In the genomic region with DNA sequence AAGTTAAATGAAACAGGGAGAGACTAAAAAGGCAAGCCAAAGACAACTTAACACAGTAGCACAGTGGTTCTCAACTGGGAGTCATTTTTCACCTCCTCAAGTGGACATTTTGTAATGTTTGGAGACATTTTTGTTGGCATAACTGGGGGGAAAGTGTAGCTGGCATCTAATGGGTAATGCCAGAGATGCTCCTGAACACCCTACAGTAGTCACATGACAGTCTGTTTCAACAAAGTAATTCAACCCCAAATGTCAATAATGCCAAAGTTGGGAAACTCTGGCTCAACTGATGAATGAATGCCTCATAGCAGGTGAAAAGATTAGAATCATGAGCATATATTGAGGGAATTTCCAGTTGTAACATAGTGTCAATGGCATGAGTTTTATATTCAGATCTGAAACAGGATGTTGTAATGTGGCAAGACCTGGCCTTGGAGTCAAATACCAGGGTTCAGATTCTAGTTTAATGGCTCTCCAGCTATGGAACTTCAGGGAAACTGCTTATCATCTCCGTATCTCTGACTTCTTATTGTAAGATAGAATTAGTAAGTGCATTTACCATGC, we compare ENCODE assay signal across 15 cellular contexts. TPM values are rescaled to one million over a fixed set of nuclear protein-coding genes. Genes with fewer than 3 reads are reported as not detected.
DNase-seq lines count a peak whose midpoint lies in the region; ATAC-seq and TF ChIP-seq lines count a peak whose summit lies in the region.
"Had no signal": no experiment of that assay in that cellular context is flagged by ENCODE, and none has a peak within 500 bp of the region (broad histone marks: within the 10 kb centered on the region; RNA-seq: fewer than 3 reads in every experiment).

No MANE protein-coding gene starts in this region.

- no peak for DNase-seq in activated naive CD8-positive, alpha-beta T cell treated with anti-CD3 and anti-CD28 coated beads, Interleukin-2, amount 50 U/mL, for 24 hours
- DNase-seq in activated naive CD8-positive, alpha-beta T cell treated with anti-CD3 and anti-CD28 coated beads for 36 hours, result no peak
- peak; percentile 31 for DNase-seq in Daoy (ENCODE audit: low read depth)
- DNase-seq in NCI-H226, result peak; percentile 72
- no peak for DNase-seq in upper lobe of left lung
- no peak for DNase-seq in activated CD4-positive, CD25-positive, alpha-beta regulatory T cell (lab: John Stamatoyannopoulos, UW)
- DNase-seq in WERI-Rb-1, result no peak
- DNase-seq: ACHN; CD4-positive, CD25-positive, alpha-beta regulatory T cell; DMS53; GM23248; H7 had no signal

- no peaks in the 10 kb centered on the region for H3K36me3 ChIP-seq in upper lobe of left lung
- no peaks in the 10 kb centered on the region for H3K36me3 ChIP-seq in WERI-Rb-1
- H3K36me3 ChIP-seq: BLaER1 treated with 17β-estradiol and CSF1 and Interleukin-3, amounts not matched to agents 10 nM and 100 nM had no signal

- H3K4me1 ChIP-seq in upper lobe of left lung, result no peaks in the 10 kb centered on the region
- H3K4me1 ChIP-seq: BLaER1 treated with 17β-estradiol and CSF1 and Interleukin-3, amounts not matched to agents 10 nM and 100 nM had no signal

- no peaks in the 10 kb centered on the region for H3K36me3 Mint-ChIP-seq in activated naive CD8-positive, alpha-beta T cell treated with anti-CD3 and anti-CD28 coated beads, Interleukin-2, amount 50 U/mL, for 24 hours (ENCODE audit: low read depth)
- no peaks in the 10 kb centered on the region for H3K36me3 Mint-ChIP-seq in activated naive CD8-positive, alpha-beta T cell treated with anti-CD3 and anti-CD28 coated beads for 36 hours
- H3K36me3 Mint-ChIP-seq: CD4-positive, CD25-positive, alpha-beta regulatory T cell had no signal

- no peaks in the 10 kb centered on the region for H3K9me3 ChIP-seq in upper lobe of left lung
- H3K9me3 ChIP-seq in WERI-Rb-1 (ENCODE audit: severe bottlenecking), result no peaks in the 10 kb centered on the region
- H3K9me3 ChIP-seq: BLaER1 treated with 17β-estradiol and CSF1 and Interleukin-3, amounts not matched to agents 10 nM and 100 nM had no signal

- H3K27ac ChIP-seq in upper lobe of left lung, result no peak overlapping the region
- no peak overlapping the region for H3K27ac ChIP-seq in WERI-Rb-1
- H3K27ac ChIP-seq: 22Rv1; BLaER1 treated with 17β-estradiol and CSF1 and Interleukin-3, amounts not matched to agents 10 nM and 100 nM; GM23248 had no signal

- WGBS in upper lobe of left lung, 2 donors, result 70 to 71% methylated on average over 1 of the region's 1 CpG

- no peaks in the 10 kb centered on the region for H3K27me3 Mint-ChIP-seq in activated naive CD8-positive, alpha-beta T cell treated with anti-CD3 and anti-CD28 coated beads, Interleukin-2, amount 50 U/mL, for 24 hours
- no peaks in the 10 kb centered on the region for H3K27me3 Mint-ChIP-seq in activated naive CD8-positive, alpha-beta T cell treated with anti-CD3 and anti-CD28 coated beads for 36 hours
- H3K27me3 Mint-ChIP-seq: CD4-positive, CD25-positive, alpha-beta regulatory T cell had no signal

- peak; percentile 15 for ATAC-seq in activated naive CD8-positive, alpha-beta T cell treated with anti-CD3 and anti-CD28 coated beads, Interleukin-2, amount 50 U/mL, for 24 hours
- ATAC-seq in upper lobe of left lung (ENCODE audit: low FRiP score in 2 of 2), result peak; percentile 17 to 23
- no peak for ATAC-seq in activated CD4-positive, CD25-positive, alpha-beta regulatory T cell treated with anti-CD3 and anti-CD28 coated beads, Interleukin-2, amount 50 U/mL, for 24 hours

- no peak overlapping the region for H3K4me3 ChIP-seq in upper lobe of left lung
- H3K4me3 ChIP-seq in WERI-Rb-1 (ENCODE audit: low read depth, low read length), result no peak overlapping the region
- H3K4me3 ChIP-seq: BLaER1 treated with 17β-estradiol and CSF1 and Interleukin-3, amounts not matched to agents 10 nM and 100 nM; GM23248 had no signal

- H3K4me1 Mint-ChIP-seq in activated naive CD8-positive, alpha-beta T cell treated with anti-CD3 and anti-CD28 coated beads, Interleukin-2, amount 50 U/mL, for 24 hours, result no peaks in the 10 kb centered on the region
- no peaks in the 10 kb centered on the region for H3K4me1 Mint-ChIP-seq in activated naive CD8-positive, alpha-beta T cell treated with anti-CD3 and anti-CD28 coated beads for 36 hours
- H3K4me1 Mint-ChIP-seq: CD4-positive, CD25-positive, alpha-beta regulatory T cell had no signal

- H3K27me3 ChIP-seq in upper lobe of left lung (no peaks in the 10 kb centered on the region), WERI-Rb-1 (ENCODE audit: insufficient read depth, low read depth, severe bottlenecking) (peaks cover 50% of the 10 kb centered on the region)
- H3K27me3 ChIP-seq: BLaER1 treated with 17β-estradiol and CSF1 and Interleukin-3, amounts not matched to agents 10 nM and 100 nM had no signal

- no peak for TF ChIP-seq CTCF in upper lobe of left lung (IDR thresholded peaks at IDR 0.05)
- no peak for TF ChIP-seq CTCF in WERI-Rb-1 (IDR thresholded peaks at IDR 0.05; ENCODE audit: low read depth, low read length)

- H3K27ac Mint-ChIP-seq in activated naive CD8-positive, alpha-beta T cell treated with anti-CD3 and anti-CD28 coated beads, Interleukin-2, amount 50 U/mL, for 24 hours, result no peak overlapping the region
- no peak overlapping the region for H3K27ac Mint-ChIP-seq in activated naive CD8-positive, alpha-beta T cell treated with anti-CD3 and anti-CD28 coated beads for 36 hours
- H3K27ac Mint-ChIP-seq: CD4-positive, CD25-positive, alpha-beta regulatory T cell had no signal

- TF ChIP-seq POLR2A in upper lobe of left lung (IDR thresholded peaks at IDR 0.05), result no peak

- no peak for TF ChIP-seq EP300 in upper lobe of left lung (IDR thresholded peaks at IDR 0.05)

- H3K9me3 Mint-ChIP-seq in activated naive CD8-positive, alpha-beta T cell treated with anti-CD3 and anti-CD28 coated beads, Interleukin-2, amount 50 U/mL, for 24 hours, result no peaks in the 10 kb centered on the region
- H3K9me3 Mint-ChIP-seq in activated naive CD8-positive, alpha-beta T cell treated with anti-CD3 and anti-CD28 coated beads for 36 hours, result peaks cover 2% of the 10 kb centered on the region

- no peak overlapping the region for H3K4me3 Mint-ChIP-seq in activated naive CD8-positive, alpha-beta T cell treated with anti-CD3 and anti-CD28 coated beads, Interleukin-2, amount 50 U/mL, for 24 hours
- H3K4me3 Mint-ChIP-seq in activated naive CD8-positive, alpha-beta T cell treated with anti-CD3 and anti-CD28 coated beads for 36 hours, result no peak overlapping the region
- H3K4me3 Mint-ChIP-seq: CD4-positive, CD25-positive, alpha-beta regulatory T cell had no signal

RNA-seq across cellular contexts. Expression of a gene that starts 2.4 kb away (rescaled TPM):
- not detected for total RNA-seq in activated naive CD8-positive, alpha-beta T cell treated with anti-CD3 and anti-CD28 coated beads for 36 hours
- total RNA-seq in Daoy (2014; rRNA removed; shearing (Covaris generic)), result not detected in 2 replicates
- not detected for total RNA-seq in upper lobe of left lung
- total RNA-seq: CD4-positive, CD25-positive, alpha-beta regulatory T cell; GM23248; H7 had no signal

RNA-seq across cellular contexts. Expression of a gene that starts 12.7 kb away (rescaled TPM):
- total RNA-seq in activated naive CD8-positive, alpha-beta T cell treated with anti-CD3 and anti-CD28 coated beads for 36 hours, result not detected
- not detected in 2 replicates for total RNA-seq in Daoy (2014; rRNA removed; shearing (Covaris generic))
- total RNA-seq in upper lobe of left lung, result not detected
- total RNA-seq: CD4-positive, CD25-positive, alpha-beta regulatory T cell; GM23248; H7 had no signal

RNA-seq across cellular contexts. Expression of a gene that starts 43.1 kb away (rescaled TPM):
- not detected for total RNA-seq in activated naive CD8-positive, alpha-beta T cell treated with anti-CD3 and anti-CD28 coated beads for 36 hours
- total RNA-seq in Daoy (2014; rRNA removed; shearing (Covaris generic)), result not detected in 2 replicates
- total RNA-seq in upper lobe of left lung, result not detected
- total RNA-seq: CD4-positive, CD25-positive, alpha-beta regulatory T cell; GM23248; H7 had no signal

RNA-seq across cellular contexts. Expression of a gene that starts 57.4 kb away (rescaled TPM):
- not detected for total RNA-seq in activated naive CD8-positive, alpha-beta T cell treated with anti-CD3 and anti-CD28 coated beads for 36 hours
- total RNA-seq in Daoy (2014; rRNA removed; shearing (Covaris generic)), result not detected in 2 replicates
- not detected for total RNA-seq in upper lobe of left lung
- total RNA-seq: CD4-positive, CD25-positive, alpha-beta regulatory T cell; GM23248; H7 had no signal

Comparison
In these comparisons a context has a peak if more than half of its experiments do, and no peak if none do; other contexts are left out.
1. ATAC-seq: peak in activated naive CD8-positive, alpha-beta T cell treated with anti-CD3 and anti-CD28 coated beads, Interleukin-2, amount 50 U/mL, for 24 hours (single experiment) and upper lobe of left lung (2 of 2); none in activated CD4-positive, CD25-positive, alpha-beta regulatory T cell treated with anti-CD3 and anti-CD28 coated beads, Interleukin-2, amount 50 U/mL, for 24 hours (0 of 2).
2. DNase-seq: peak in Daoy (single experiment) and NCI-H226 (single experiment); none in activated naive CD8-positive, alpha-beta T cell treated with anti-CD3 and anti-CD28 coated beads, Interleukin-2, amount 50 U/mL, for 24 hours (single experiment), activated naive CD8-positive, alpha-beta T cell treated with anti-CD3 and anti-CD28 coated beads for 36 hours (single experiment), upper lobe of left lung (0 of 2), activated CD4-positive, CD25-positive, alpha-beta regulatory T cell (0 of 4) and WERI-Rb-1 (single experiment).